9 cellular contexts compared by ENCODE assay signal in the genomic region with DNA sequence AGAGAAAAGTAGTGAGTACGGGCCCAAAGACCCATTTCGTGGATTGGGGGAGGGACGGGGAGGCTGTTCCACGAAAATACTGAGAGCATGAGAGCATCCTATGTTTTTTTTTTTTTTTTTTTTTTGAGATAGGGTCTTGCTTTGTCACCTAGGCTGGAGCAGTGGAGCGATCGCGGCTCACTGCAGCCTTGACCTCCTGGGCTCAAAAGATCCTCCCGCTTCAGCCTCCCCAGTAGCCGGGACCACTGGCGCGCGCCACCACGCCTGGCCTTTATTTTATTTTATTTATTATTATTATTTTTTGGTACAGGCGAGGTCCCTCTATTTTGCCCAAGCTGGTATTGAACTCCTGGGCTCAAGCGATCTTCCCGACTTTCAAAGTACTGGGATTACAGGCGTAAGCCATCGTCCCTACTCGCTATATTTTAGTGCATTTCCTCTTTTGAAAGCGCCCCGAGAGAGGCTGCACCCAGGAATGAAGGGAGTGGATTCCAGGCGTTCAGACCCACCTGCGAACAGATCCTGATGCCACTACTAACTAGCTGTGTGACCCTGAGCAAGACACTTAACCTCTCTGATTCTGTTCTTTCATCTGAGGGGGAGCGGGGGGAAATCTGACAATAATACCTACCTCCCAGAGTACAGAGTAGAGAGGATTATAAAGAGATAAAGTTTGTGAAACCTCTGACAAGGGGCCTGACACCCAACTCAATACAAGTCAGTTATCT. TPM values are rescaled to one million over a fixed set of nuclear protein-coding genes. Genes with fewer than 3 reads are reported as not detected.
A peak's percentile ranks its signal among the peaks of the same experiment; 100 is the strongest.
DNase-seq lines count a peak whose midpoint lies in the region; ATAC-seq, FAIRE-seq and TF ChIP-seq lines count a peak whose summit lies in the region.
"Had no signal": no experiment of that assay in that cellular context is flagged by ENCODE, and none has a peak within 500 bp of the region (broad histone marks: within the 10 kb centered on the region; RNA-seq: fewer than 3 reads in every experiment).

No MANE protein-coding gene starts in this region.

- 7 to 8% methylated on average over 9 of the region's 24 CpGs for WGBS in mesodermal cell (ENCODE audit: insufficient coverage in 2 of 2), 2 experiments

- peak overlapping the region; percentile 86 to 89 for H3K4me3 Mint-ChIP-seq in activated T-cell treated with anti-CD3 and anti-CD28 coated beads, Interleukin-2, amount 50 U/mL, for 72 hours
- H3K4me3 Mint-ChIP-seq in activated naive CD8-positive, alpha-beta T cell treated with anti-CD3 and anti-CD28 coated beads, Interleukin-2, amount 10 ng/mL, durations not matched to agents 7 days and 5 days, result peak overlapping the region; percentile 85

- H3K27ac Mint-ChIP-seq in activated T-cell treated with anti-CD3 and anti-CD28 coated beads, Interleukin-2, amount 50 U/mL, for 72 hours, result no peak overlapping the region
- peak overlapping the region; percentile 48 for H3K27ac Mint-ChIP-seq in activated naive CD8-positive, alpha-beta T cell treated with anti-CD3 and anti-CD28 coated beads, Interleukin-2, amount 10 ng/mL, durations not matched to agents 7 days and 5 days

- POLR2A ChIA-PET in activated naive CD8-positive, alpha-beta T cell treated with anti-CD3 and anti-CD28 coated beads, Interleukin-2, amount 10 ng/mL, durations not matched to agents 7 days and 5 days (lab: Charles Lee), result no interaction called here

- H3K27ac ChIP-seq in mesodermal cell (ENCODE audit: low read depth, low read length, severe bottlenecking) (peak overlapping the region; percentile 96), thoracic aorta (no peak overlapping the region)
- H3K27ac ChIP-seq: heart left ventricle had no signal

- H3K4me3 ChIP-seq in mesodermal cell (ENCODE audit: extremely low read depth, insufficient read depth, low read length, poor library complexity, severe bottlenecking) (peak overlapping the region; percentile 37), thoracic aorta (peak overlapping the region; percentile 73)

- DNase-seq in activated T-cell treated with anti-CD3 and anti-CD28 coated beads, Interleukin-2, amount 50 U/mL, for 72 hours, result no peak
- no peak for DNase-seq in activated T-cell treated with anti-CD3 and anti-CD28 coated beads, Interleukin-2, amount 50 U/mL, for 48 hours
- peak; percentile 15 for DNase-seq in activated naive CD8-positive, alpha-beta T cell treated with anti-CD3 and anti-CD28 coated beads, Interleukin-2, amount 10 ng/mL, durations not matched to agents 7 days and 5 days
- no peak for DNase-seq in thoracic aorta (ENCODE audit: low spot score)
- no peak for DNase-seq in NCI-H510A (lab: John Stamatoyannopoulos, UW)
- DNase-seq in stimulated activated naive CD4-positive, alpha-beta T cell (lab: John Stamatoyannopoulos, UW), result no peak
- no peak for DNase-seq in HTR-8/SVneo (ENCODE audit: insufficient read length, low spot score)

- H3K27me3 ChIP-seq in thoracic aorta (replicated peaks; ENCODE audit: insufficient read depth), result peaks cover 21% of the 10 kb centered on the region

- peaks cover 77% of the 10 kb centered on the region for H3K27me3 Mint-ChIP-seq in activated T-cell treated with anti-CD3 and anti-CD28 coated beads, Interleukin-2, amount 50 U/mL, for 72 hours (ENCODE audit: low read depth)
- H3K27me3 Mint-ChIP-seq in activated naive CD8-positive, alpha-beta T cell treated with anti-CD3 and anti-CD28 coated beads, Interleukin-2, amount 10 ng/mL, durations not matched to agents 7 days and 5 days, result peaks cover 78% of the 10 kb centered on the region

- H3K9me3 Mint-ChIP-seq in activated T-cell treated with anti-CD3 and anti-CD28 coated beads, Interleukin-2, amount 50 U/mL, for 72 hours, result no peaks in the 10 kb centered on the region
- peaks cover 2% of the 10 kb centered on the region for H3K9me3 Mint-ChIP-seq in activated naive CD8-positive, alpha-beta T cell treated with anti-CD3 and anti-CD28 coated beads, Interleukin-2, amount 10 ng/mL, durations not matched to agents 7 days and 5 days

- H3K36me3 Mint-ChIP-seq in activated T-cell treated with anti-CD3 and anti-CD28 coated beads, Interleukin-2, amount 50 U/mL, for 72 hours (ENCODE audit: insufficient read depth in 2 of 2), result peaks cover 2 to 5% of the 10 kb centered on the region in 2 donors
- peaks cover 2% of the 10 kb centered on the region for H3K36me3 Mint-ChIP-seq in activated naive CD8-positive, alpha-beta T cell treated with anti-CD3 and anti-CD28 coated beads, Interleukin-2, amount 10 ng/mL, durations not matched to agents 7 days and 5 days

- H3K4me1 ChIP-seq in mesodermal cell (ENCODE audit: control insufficient read depth, insufficient read depth, low read length, poor library complexity, severe bottlenecking) (peaks cover 39% of the 10 kb centered on the region), thoracic aorta (ENCODE audit: control insufficient read depth in 1 of 2, low read depth in 2 of 2) (peaks cover 15 to 25% of the 10 kb centered on the region in 2 donors)

- no peak for ATAC-seq in activated T-cell treated with anti-CD3 and anti-CD28 coated beads, Interleukin-2, amount 50 U/mL, for 72 hours (replicated peaks in 1 of 2)
- ATAC-seq in activated naive CD8-positive, alpha-beta T cell treated with anti-CD3 and anti-CD28 coated beads, Interleukin-2, amount 10 ng/mL, durations not matched to agents 7 days and 5 days (ENCODE audit: low read depth), result no peak
- no peak for ATAC-seq in thoracic aorta (ENCODE audit: insufficient number of reproducible peaks, low FRiP score, low read depth)
- ATAC-seq: heart left ventricle had no signal

- H3K36me3 ChIP-seq in mesodermal cell (ENCODE audit: control insufficient read depth, insufficient read depth, low read length) (no peaks in the 10 kb centered on the region), thoracic aorta (no peaks in the 10 kb centered on the region)
- H3K36me3 ChIP-seq: heart left ventricle had no signal

- H3K4me1 Mint-ChIP-seq in activated T-cell treated with anti-CD3 and anti-CD28 coated beads, Interleukin-2, amount 50 U/mL, for 72 hours (ENCODE audit: low read depth), result peaks cover 36% of the 10 kb centered on the region
- peaks cover 21% of the 10 kb centered on the region for H3K4me1 Mint-ChIP-seq in activated naive CD8-positive, alpha-beta T cell treated with anti-CD3 and anti-CD28 coated beads, Interleukin-2, amount 10 ng/mL, durations not matched to agents 7 days and 5 days

- FAIRE-seq in HTR-8/SVneo (lab: Jason Lieb, UNC), result no peak

- H3K9me3 ChIP-seq in mesodermal cell (ENCODE audit: control insufficient read depth, low read length) (no peaks in the 10 kb centered on the region), thoracic aorta (no peaks in the 10 kb centered on the region)

- TF ChIP-seq CTCF in thoracic aorta (IDR thresholded peaks at IDR 0.05), result no peak

RNA-seq across cellular contexts. Expression of gene MSX1, which starts 5.4 kb away (rescaled TPM):
- not detected for total RNA-seq in activated T-cell treated with anti-CD3 and anti-CD28 coated beads, Interleukin-2, amount 50 U/mL, for 72 hours
- total RNA-seq in activated naive CD8-positive, alpha-beta T cell treated with anti-CD3 and anti-CD28 coated beads, Interleukin-2, amount 10 ng/mL, durations not matched to agents 7 days and 5 days, result not detected
- 168 TPM for polyA plus RNA-seq in mesodermal cell (2013, experiment 1 of 2)
- 152 TPM for polyA plus RNA-seq in mesodermal cell (2013, experiment 2 of 2)
- 10 to 100 TPM; 11.0 to 24.6 TPM for total RNA-seq in thoracic aorta

Comparison
In these comparisons a context has a peak if more than half of its experiments do, and no peak if none do; other contexts are left out.
1. RNA of gene MSX1, which starts 5.4 kb away (total RNA-seq): 11.0 to 24.6 TPM in thoracic aorta; not detected in activated T-cell treated with anti-CD3 and anti-CD28 coated beads, Interleukin-2, amount 50 U/mL, for 72 hours and not detected in activated naive CD8-positive, alpha-beta T cell treated with anti-CD3 and anti-CD28 coated beads, Interleukin-2, amount 10 ng/mL, durations not matched to agents 7 days and 5 days; every median in the first group is over 4 times any median in the second.